2 cellular contexts compared by ENCODE assay signal in the genomic region with DNA sequence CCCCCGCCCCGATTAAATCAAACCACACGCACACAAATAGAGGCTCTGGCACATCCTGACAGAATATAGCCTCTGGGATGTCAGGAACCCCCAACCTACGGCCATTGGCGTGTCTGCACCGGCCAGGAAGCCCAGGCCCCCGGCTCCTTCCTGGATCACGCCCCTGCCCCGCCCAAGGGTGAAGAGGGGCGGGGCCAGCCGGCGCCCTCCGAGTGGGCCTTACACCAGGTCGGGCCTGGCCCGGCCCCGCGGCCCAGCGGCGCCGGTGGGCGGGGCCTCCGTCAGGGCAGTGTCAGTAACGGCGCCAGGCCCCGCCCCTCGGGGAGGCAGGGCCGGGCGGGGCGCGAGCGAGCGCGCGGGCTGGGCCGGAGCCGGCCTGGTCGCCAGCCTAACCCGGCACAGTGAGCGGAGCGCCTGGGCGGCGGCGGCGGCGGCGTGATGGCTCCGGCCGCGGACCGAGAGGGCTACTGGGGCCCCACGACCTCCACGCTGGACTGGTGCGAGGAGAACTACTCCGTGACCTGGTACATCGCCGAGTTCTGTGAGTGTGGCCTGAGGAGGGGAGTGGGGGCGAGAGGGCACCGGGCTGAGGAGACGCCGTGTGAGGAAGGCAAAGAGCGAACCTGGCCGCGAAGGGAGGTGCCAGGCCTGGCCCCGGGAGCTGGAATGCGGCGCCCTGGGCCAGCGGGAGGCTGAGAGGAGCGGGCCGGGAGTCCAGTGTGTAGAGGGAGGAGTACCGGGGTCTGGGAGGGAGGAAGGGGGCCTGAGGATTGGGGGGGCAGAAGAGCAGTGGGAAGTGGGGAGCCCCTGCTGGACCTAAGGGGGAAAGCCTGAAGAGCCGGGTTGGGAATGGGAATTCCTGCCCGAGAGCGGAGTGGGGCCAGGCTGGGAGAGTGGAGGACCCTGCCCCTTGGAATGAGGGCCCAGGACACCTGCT.
A peak's percentile ranks its signal among the peaks of the same experiment; 100 is the strongest.
TF ChIP-seq lines count a peak whose summit lies in the region.

A gene (plus strand): TSS at position 380 of the 937 bp plus-strand sequence. CDS start 59 bp downstream, at position 439.

TF ChIP-seq in IMR-90, 13 proteins besides CTCF, POLR2A, EP300 and RAD21:
- TF ChIP-seq MAZ (IDR thresholded peaks at IDR 0.05; ENCODE audit: borderline replicate concordance, low read depth, low read length), result peak; percentile 97
- TF ChIP-seq CEBPB (IDR thresholded peaks at IDR 0.05; ENCODE audit: low read depth, low read length), result no peak
- TF ChIP-seq, protein P1, sequence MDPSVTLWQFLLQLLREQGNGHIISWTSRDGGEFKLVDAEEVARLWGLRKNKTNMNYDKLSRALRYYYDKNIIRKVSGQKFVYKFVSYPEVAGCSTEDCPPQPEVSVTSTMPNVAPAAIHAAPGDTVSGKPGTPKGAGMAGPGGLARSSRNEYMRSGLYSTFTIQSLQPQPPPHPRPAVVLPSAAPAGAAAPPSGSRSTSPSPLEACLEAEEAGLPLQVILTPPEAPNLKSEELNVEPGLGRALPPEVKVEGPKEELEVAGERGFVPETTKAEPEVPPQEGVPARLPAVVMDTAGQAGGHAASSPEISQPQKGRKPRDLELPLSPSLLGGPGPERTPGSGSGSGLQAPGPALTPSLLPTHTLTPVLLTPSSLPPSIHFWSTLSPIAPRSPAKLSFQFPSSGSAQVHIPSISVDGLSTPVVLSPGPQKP (IDR thresholded peaks at IDR 0.05; ENCODE audit: borderline replicate concordance, low read depth, low read length), result no peak
- peak; percentile 52; the same call in 1 of the 2 replicates for TF ChIP-seq MXI1 (IDR thresholded peaks at IDR 0.05; ENCODE audit: borderline replicate concordance, low read depth, low read length)
- no peak for TF ChIP-seq CHD1 (IDR thresholded peaks at IDR 0.05; ENCODE audit: low read depth, low read length)
TF ChIP-seq in IMR-90: peak in this region for 2.

TF ChIP-seq in PFSK-1, 5 proteins besides CTCF, POLR2A, EP300 and RAD21:
- no peak for TF ChIP-seq SIN3A (IDR thresholded peaks at IDR 0.05; ENCODE audit: borderline replicate concordance, insufficient read depth, low read length)
- peak; percentile 70; the same call in 1 of the 2 replicates for TF ChIP-seq TAF1 (IDR thresholded peaks at IDR 0.05; ENCODE audit: borderline replicate concordance, insufficient read depth, low read length)
- TF ChIP-seq POLR2AphosphoS5 (IDR thresholded peaks at IDR 0.05; ENCODE audit: low read depth, low read length), result peak; percentile 67; the same call in 1 of the 2 replicates
